Comparison of ENCODE assay signal across 8 cellular contexts in genomic region chr7:71864130-71864529, GRCh38.
"Had no signal": no experiment of that assay in that cellular context is flagged by ENCODE, and none has a peak within 500 bp of the region (broad histone marks: within the 10 kb centered on the region; RNA-seq: fewer than 3 reads in every experiment).

No MANE protein-coding gene starts in this region.

- ATAC-seq: GM12878 had no signal

- DNase-seq: GDM1, GF-D8 had no signal

- H3K4me3 ChIP-seq: GM12878 had no signal

- FAIRE-seq: G401.6, GM12878, GM12891, GM12892, GM18507, GM19239 had no signal
